1 cellular context compared by ENCODE assay signal in the genomic region with DNA sequence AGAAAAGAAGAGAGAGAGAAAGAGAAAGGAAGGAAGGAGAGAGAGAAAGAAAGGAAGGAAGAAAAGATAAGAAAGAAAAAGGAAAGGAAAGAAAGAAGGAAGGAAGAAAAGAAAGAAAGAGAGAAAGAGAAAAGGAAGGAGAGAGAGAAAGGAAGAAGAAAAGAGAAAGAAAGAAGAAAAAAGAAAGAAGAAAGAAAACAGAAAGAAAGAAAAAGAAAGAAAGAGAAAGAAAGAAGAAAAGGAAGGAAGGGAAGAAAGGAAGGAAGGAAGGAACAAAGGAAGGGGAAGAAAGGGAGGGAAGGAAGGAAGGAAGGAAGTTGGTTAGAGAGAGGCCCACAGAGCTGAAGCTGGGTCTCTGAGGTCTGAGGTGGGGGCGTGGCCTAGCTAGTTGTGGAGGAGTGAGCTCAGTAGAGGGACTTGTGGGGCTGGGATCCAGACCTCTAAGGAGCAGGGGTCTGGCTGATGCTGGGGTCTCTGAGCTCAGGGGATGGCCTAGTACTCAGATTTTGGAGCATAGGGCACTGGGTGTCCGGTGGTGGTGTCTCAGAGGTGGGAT.
TF ChIP-seq lines count a peak whose summit lies in the region.

No MANE protein-coding gene starts in this region.

TF ChIP-seq in GM23338, 12 proteins besides CTCF, POLR2A, EP300 and RAD21 (continued from another document):
- TF ChIP-seq, protein P1, sequence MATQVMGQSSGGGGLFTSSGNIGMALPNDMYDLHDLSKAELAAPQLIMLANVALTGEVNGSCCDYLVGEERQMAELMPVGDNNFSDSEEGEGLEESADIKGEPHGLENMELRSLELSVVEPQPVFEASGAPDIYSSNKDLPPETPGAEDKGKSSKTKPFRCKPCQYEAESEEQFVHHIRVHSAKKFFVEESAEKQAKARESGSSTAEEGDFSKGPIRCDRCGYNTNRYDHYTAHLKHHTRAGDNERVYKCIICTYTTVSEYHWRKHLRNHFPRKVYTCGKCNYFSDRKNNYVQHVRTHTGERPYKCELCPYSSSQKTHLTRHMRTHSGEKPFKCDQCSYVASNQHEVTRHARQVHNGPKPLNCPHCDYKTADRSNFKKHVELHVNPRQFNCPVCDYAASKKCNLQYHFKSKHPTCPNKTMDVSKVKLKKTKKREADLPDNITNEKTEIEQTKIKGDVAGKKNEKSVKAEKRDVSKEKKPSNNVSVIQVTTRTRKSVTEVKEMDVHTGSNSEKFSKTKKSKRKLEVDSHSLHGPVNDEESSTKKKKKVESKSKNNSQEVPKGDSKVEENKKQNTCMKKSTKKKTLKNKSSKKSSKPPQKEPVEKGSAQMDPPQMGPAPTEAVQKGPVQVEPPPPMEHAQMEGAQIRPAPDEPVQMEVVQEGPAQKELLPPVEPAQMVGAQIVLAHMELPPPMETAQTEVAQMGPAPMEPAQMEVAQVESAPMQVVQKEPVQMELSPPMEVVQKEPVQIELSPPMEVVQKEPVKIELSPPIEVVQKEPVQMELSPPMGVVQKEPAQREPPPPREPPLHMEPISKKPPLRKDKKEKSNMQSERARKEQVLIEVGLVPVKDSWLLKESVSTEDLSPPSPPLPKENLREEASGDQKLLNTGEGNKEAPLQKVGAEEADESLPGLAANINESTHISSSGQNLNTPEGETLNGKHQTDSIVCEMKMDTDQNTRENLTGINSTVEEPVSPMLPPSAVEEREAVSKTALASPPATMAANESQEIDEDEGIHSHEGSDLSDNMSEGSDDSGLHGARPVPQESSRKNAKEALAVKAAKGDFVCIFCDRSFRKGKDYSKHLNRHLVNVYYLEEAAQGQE (IDR thresholded peaks at IDR 0.05; ENCODE audit: unreplicated experiment): no peak
- TF ChIP-seq, protein P2, sequence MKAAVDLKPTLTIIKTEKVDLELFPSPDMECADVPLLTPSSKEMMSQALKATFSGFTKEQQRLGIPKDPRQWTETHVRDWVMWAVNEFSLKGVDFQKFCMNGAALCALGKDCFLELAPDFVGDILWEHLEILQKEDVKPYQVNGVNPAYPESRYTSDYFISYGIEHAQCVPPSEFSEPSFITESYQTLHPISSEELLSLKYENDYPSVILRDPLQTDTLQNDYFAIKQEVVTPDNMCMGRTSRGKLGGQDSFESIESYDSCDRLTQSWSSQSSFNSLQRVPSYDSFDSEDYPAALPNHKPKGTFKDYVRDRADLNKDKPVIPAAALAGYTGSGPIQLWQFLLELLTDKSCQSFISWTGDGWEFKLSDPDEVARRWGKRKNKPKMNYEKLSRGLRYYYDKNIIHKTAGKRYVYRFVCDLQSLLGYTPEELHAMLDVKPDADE (IDR thresholded peaks at IDR 0.05): no peak
- TF ChIP-seq ZNF331 (CRISPR knock-in tag; IDR thresholded peaks at IDR 0.05; ENCODE audit: low read depth) (no peak), NANOG (IDR thresholded peaks at IDR 0.05; ENCODE audit: borderline replicate concordance) (no peak), ZNF114 (CRISPR knock-in tag; IDR thresholded peaks at IDR 0.05) (no peak), JUNB (IDR thresholded peaks at IDR 0.05; ENCODE audit: unreplicated experiment) (no peak), POLR2AphosphoS5 (IDR thresholded peaks at IDR 0.05; ENCODE audit: low read depth) (no peak), EZH2 (IDR thresholded peaks at IDR 0.05; ENCODE audit: low read depth, unreplicated experiment) (no peak)
- TF ChIP-seq, protein P3, sequence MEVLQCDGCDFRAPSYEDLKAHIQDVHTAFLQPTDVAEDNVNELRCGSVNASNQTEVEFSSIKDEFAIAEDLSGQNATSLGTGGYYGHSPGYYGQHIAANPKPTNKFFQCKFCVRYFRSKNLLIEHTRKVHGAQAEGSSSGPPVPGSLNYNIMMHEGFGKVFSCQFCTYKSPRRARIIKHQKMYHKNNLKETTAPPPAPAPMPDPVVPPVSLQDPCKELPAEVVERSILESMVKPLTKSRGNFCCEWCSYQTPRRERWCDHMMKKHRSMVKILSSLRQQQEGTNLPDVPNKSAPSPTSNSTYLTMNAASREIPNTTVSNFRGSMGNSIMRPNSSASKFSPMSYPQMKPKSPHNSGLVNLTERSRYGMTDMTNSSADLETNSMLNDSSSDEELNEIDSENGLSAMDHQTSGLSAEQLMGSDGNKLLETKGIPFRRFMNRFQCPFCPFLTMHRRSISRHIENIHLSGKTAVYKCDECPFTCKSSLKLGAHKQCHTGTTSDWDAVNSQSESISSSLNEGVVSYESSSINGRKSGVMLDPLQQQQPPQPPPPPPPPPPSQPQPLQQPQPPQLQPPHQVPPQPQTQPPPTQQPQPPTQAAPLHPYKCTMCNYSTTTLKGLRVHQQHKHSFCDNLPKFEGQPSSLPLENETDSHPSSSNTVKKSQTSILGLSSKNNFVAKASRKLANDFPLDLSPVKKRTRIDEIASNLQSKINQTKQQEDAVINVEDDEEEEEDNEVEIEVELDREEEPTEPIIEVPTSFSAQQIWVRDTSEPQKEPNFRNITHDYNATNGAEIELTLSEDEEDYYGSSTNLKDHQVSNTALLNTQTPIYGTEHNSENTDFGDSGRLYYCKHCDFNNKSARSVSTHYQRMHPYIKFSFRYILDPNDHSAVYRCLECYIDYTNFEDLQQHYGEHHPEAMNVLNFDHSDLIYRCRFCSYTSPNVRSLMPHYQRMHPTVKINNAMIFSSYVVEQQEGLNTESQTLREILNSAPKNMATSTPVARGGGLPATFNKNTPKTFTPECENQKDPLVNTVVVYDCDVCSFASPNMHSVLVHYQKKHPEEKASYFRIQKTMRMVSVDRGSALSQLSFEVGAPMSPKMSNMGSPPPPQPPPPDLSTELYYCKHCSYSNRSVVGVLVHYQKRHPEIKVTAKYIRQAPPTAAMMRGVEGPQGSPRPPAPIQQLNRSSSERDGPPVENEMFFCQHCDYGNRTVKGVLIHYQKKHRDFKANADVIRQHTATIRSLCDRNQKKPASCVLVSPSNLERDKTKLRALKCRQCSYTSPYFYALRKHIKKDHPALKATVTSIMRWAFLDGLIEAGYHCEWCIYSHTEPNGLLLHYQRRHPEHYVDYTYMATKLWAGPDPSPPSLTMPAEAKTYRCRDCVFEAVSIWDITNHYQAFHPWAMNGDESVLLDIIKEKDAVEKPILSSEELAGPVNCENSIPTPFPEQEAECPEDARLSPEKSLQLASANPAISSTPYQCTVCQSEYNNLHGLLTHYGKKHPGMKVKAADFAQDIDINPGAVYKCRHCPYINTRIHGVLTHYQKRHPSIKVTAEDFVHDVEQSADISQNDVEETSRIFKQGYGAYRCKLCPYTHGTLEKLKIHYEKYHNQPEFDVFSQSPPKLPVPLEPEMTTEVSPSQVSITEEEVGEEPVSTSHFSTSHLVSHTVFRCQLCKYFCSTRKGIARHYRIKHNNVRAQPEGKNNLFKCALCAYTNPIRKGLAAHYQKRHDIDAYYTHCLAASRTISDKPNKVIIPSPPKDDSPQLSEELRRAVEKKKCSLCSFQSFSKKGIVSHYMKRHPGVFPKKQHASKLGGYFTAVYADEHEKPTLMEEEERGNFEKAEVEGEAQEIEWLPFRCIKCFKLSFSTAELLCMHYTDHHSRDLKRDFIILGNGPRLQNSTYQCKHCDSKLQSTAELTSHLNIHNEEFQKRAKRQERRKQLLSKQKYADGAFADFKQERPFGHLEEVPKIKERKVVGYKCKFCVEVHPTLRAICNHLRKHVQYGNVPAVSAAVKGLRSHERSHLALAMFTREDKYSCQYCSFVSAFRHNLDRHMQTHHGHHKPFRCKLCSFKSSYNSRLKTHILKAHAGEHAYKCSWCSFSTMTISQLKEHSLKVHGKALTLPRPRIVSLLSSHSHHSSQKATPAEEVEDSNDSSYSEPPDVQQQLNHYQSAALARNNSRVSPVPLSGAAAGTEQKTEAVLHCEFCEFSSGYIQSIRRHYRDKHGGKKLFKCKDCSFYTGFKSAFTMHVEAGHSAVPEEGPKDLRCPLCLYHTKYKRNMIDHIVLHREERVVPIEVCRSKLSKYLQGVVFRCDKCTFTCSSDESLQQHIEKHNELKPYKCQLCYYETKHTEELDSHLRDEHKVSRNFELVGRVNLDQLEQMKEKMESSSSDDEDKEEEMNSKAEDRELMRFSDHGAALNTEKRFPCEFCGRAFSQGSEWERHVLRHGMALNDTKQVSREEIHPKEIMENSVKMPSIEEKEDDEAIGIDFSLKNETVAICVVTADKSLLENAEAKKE (CRISPR knock-in tag; IDR thresholded peaks at IDR 0.05): no peak
